ENCODE assay signal across 23 cellular contexts in genomic region chrX:96692454-96692853, GRCh38. TPM values are rescaled to one million over a fixed set of nuclear protein-coding genes. Genes with fewer than 3 reads are reported as not detected.
DNase-seq lines count a peak whose midpoint lies in the region; ATAC-seq, FAIRE-seq and TF ChIP-seq lines count a peak whose summit lies in the region.
"Had no signal": no experiment of that assay in that cellular context is flagged by ENCODE, and none has a peak within 500 bp of the region (broad histone marks: within the 10 kb centered on the region; RNA-seq: fewer than 3 reads in every experiment).

No MANE protein-coding gene starts in this region.

- intact Hi-C loops in Right ventricle myocardium inferior (cut with DNase I), result no loop called here
- intact Hi-C loops in cardiac septum (cut with DNase I), result no loop called here
- intact Hi-C loops in right cardiac atrium (cut with DNase I), result no loop called here
- intact Hi-C loops in aorta (cut with DNase I), result no loop called here
- intact Hi-C loops in kidney (cut with DNase I), result no loop called here

- H3K36me3 Mint-ChIP-seq in WTC11, result no peaks in the 10 kb centered on the region

- H3K4me1 ChIP-seq in right cardiac atrium (ENCODE audit: control insufficient read depth, insufficient read depth, low read length), result no peaks in the 10 kb centered on the region
- no peaks in the 10 kb centered on the region for H3K4me1 ChIP-seq in aorta (ENCODE audit: control insufficient read depth in 1 of 2, insufficient read depth in 2 of 2, low read length in 2 of 2)
- H3K4me1 ChIP-seq in kidney (ENCODE audit: control insufficient read depth in 1 of 2, insufficient read depth in 1 of 2, low read depth in 1 of 2, low read length in 2 of 2), result no peaks in the 10 kb centered on the region

- H3K27ac Mint-ChIP-seq in WTC11, result no peak overlapping the region
- H3K27ac Mint-ChIP-seq: CD8-positive, alpha-beta memory T cell; dendritic cell treated with granulocyte-macrophage colony-stimulating factor and Interleukin-4, amounts not matched to agents 40 ng/mL and 50 ng/mL, for 4 days; GM23338; immature natural killer cell; stimulated activated naive B cell treated with anti-CD40 and anti-IgM and Interleukin-4, amounts not matched to agents 10 μg/mL and 1 μg/mL and 100 μg/mL, for 72 hours had no signal

- no peaks in the 10 kb centered on the region for H3K27me3 Mint-ChIP-seq in WTC11 (ENCODE audit: low read depth)
- H3K27me3 Mint-ChIP-seq: CD8-positive, alpha-beta memory T cell; dendritic cell treated with granulocyte-macrophage colony-stimulating factor and Interleukin-4, amounts not matched to agents 40 ng/mL and 50 ng/mL, for 4 days; stimulated activated naive B cell treated with anti-CD40 and anti-IgM and Interleukin-4, amounts not matched to agents 10 μg/mL and 1 μg/mL and 100 μg/mL, for 72 hours had no signal

- H3K9ac ChIP-seq in kidney (ENCODE audit: low read length in 2 of 2), result no peak overlapping the region

- POLR2A ChIA-PET in WTC11 (lab: Charles Lee), result no interaction called here

- H3K4me1 Mint-ChIP-seq in WTC11, result peaks cover 25% of the 10 kb centered on the region
- H3K4me1 Mint-ChIP-seq: neural crest cell; stimulated activated naive B cell treated with anti-CD40 and anti-IgM and Interleukin-4, amounts not matched to agents 10 μg/mL and 1 μg/mL and 100 μg/mL, for 72 hours had no signal

- no peak overlapping the region for H3K4me3 Mint-ChIP-seq in WTC11
- H3K4me3 Mint-ChIP-seq: CD8-positive, alpha-beta memory T cell; dendritic cell treated with granulocyte-macrophage colony-stimulating factor and Interleukin-4, amounts not matched to agents 40 ng/mL and 50 ng/mL, for 4 days; GM23338; neural crest cell; stimulated activated naive B cell treated with anti-CD40 and anti-IgM and Interleukin-4, amounts not matched to agents 10 μg/mL and 1 μg/mL and 100 μg/mL, for 72 hours had no signal

- no peaks in the 10 kb centered on the region for H3K9me3 ChIP-seq in right cardiac atrium (ENCODE audit: control insufficient read depth, low read length)
- H3K9me3 ChIP-seq in aorta (ENCODE audit: control insufficient read depth, low read length), result no peaks in the 10 kb centered on the region
- no peaks in the 10 kb centered on the region for H3K9me3 ChIP-seq in kidney (ENCODE audit: control insufficient read depth in 1 of 2, low read length in 2 of 2)
- H3K9me3 ChIP-seq: heart right ventricle, tibial artery had no signal

- whole genome bisulfite sequencing in right cardiac atrium, result 44% methylated on average over 1 of the region's 1 CpG
- 49 to 68% methylated on average over 1 of the region's 1 CpG for WGBS in aorta, 2 donors

- H3K9me3 Mint-ChIP-seq in WTC11, result no peaks in the 10 kb centered on the region
- H3K9me3 Mint-ChIP-seq: CD8-positive, alpha-beta memory T cell; dendritic cell treated with granulocyte-macrophage colony-stimulating factor and Interleukin-4, amounts not matched to agents 40 ng/mL and 50 ng/mL, for 4 days; GM23338; immature natural killer cell; neural crest cell; stimulated activated naive B cell treated with anti-CD40 and anti-IgM and Interleukin-4, amounts not matched to agents 10 μg/mL and 1 μg/mL and 100 μg/mL, for 72 hours had no signal

- TF ChIP-seq CTCF in cardiac fibroblast (IDR thresholded peaks at IDR 0.05; ENCODE audit: low read depth, low read length) (no peak), kidney (IDR thresholded peaks at IDR 0.05; ENCODE audit: borderline replicate concordance, extremely low read depth, insufficient read depth) (no peak), WTC11 (IDR thresholded peaks at IDR 0.05) (no peak)

- ATAC-seq in Right ventricle myocardium inferior (peak; percentile 46), right cardiac atrium (peak; percentile 57 to 67), aorta (ENCODE audit: low FRiP score) (peak; percentile 58), WTC11 (no peak)
- ATAC-seq: GM23338; stimulated activated naive B cell treated with anti-CD40 and anti-IgM and Interleukin-4, amounts not matched to agents 10 μg/mL and 1 μg/mL and 100 μg/mL, for 72 hours had no signal

- H3K27me3 ChIP-seq in right cardiac atrium (ENCODE audit: control insufficient read depth, insufficient read depth) (no peaks in the 10 kb centered on the region), aorta (ENCODE audit: control insufficient read depth in 1 of 2, insufficient read depth in 2 of 2, low read length in 1 of 2) (no peaks in the 10 kb centered on the region)
- H3K27me3 ChIP-seq: tibial artery had no signal

- no peak overlapping the region for H3K27ac ChIP-seq in right cardiac atrium (ENCODE audit: low read length)
- no peak overlapping the region for H3K27ac ChIP-seq in aorta (ENCODE audit: low read depth in 1 of 2, low read length in 2 of 2)
- no peak overlapping the region for H3K27ac ChIP-seq in kidney (ENCODE audit: low read depth in 2 of 2, low read length in 2 of 2)
- H3K27ac ChIP-seq: heart right ventricle had no signal

- H3K4me3 ChIP-seq in cardiac fibroblast (replicated peaks in 1 of 2; ENCODE audit: low read depth in 2 of 2, low read length in 2 of 2) (no peak overlapping the region), right cardiac atrium (ENCODE audit: low read length) (no peak overlapping the region), aorta (ENCODE audit: low read length in 2 of 2) (no peak overlapping the region), kidney (ENCODE audit: low read length in 2 of 2) (no peak overlapping the region)
- H3K4me3 ChIP-seq: GM23338, heart right ventricle, tibial artery had no signal

- no peak for FAIRE-seq in kidney (lab: Jason Lieb, UNC)

- DNase-seq in Right ventricle myocardium inferior (ENCODE audit: missing footprints) (no peak), cardiac septum (ENCODE audit: low spot score) (no peak), cardiac fibroblast (ENCODE audit: low read depth in 2 of 2) (peak; percentile 38 to 59), right cardiac atrium (no peak), aorta (no peak), kidney (no peak), COLO829 (ENCODE audit: low spot score) (no peak), WTC11 (ENCODE audit: low spot score) (no peak)
- DNase-seq: ACHN; activated naive CD4-positive, alpha-beta T cell treated with anti-CD3 and anti-CD28 coated beads, Interleukin-2, amount 50 U/mL, for 16 hours; activated T-cell treated with anti-CD3 and anti-CD28 coated beads, Interleukin-2, amount 50 U/mL, for 48 hours; CD8-positive, alpha-beta memory T cell; heart right ventricle; immature natural killer cell; midbrain; NCI-H187; NCI-H345; SHP77; stimulated activated naive B cell treated with anti-CD40 and anti-IgM and Interleukin-4, amounts not matched to agents 10 μg/mL and 1 μg/mL and 100 μg/mL, for 72 hours; tibial artery had no signal

- no peaks in the 10 kb centered on the region for H3K36me3 ChIP-seq in aorta (ENCODE audit: control insufficient read depth in 1 of 2, insufficient read depth in 2 of 2, low read length in 1 of 2)
- no peaks in the 10 kb centered on the region for H3K36me3 ChIP-seq in kidney (ENCODE audit: control insufficient read depth in 1 of 2, insufficient read depth in 2 of 2, low read length in 2 of 2)
- H3K36me3 ChIP-seq: heart right ventricle, tibial artery had no signal

- CTCF ChIA-PET in WTC11 (lab: Charles Lee), result no interaction called here

TF ChIP-seq in WTC11, 78 proteins besides CTCF, POLR2A, EP300 and RAD21 (continues in another document):
- TF ChIP-seq, protein P1, sequence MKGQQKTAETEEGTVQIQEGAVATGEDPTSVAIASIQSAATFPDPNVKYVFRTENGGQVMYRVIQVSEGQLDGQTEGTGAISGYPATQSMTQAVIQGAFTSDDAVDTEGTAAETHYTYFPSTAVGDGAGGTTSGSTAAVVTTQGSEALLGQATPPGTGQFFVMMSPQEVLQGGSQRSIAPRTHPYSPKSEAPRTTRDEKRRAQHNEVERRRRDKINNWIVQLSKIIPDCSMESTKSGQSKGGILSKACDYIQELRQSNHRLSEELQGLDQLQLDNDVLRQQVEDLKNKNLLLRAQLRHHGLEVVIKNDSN (CRISPR knock-in tag; IDR thresholded peaks at IDR 0.05), result no peak
- TF ChIP-seq SMAD3 (CRISPR knock-in tag; IDR thresholded peaks at IDR 0.05; ENCODE audit: borderline replicate concordance), result no peak
- TF ChIP-seq NR3C1 (CRISPR knock-in tag; conservative IDR thresholded peaks at IDR 0.05; ENCODE audit: low read depth), result no peak
- TF ChIP-seq, protein P2, sequence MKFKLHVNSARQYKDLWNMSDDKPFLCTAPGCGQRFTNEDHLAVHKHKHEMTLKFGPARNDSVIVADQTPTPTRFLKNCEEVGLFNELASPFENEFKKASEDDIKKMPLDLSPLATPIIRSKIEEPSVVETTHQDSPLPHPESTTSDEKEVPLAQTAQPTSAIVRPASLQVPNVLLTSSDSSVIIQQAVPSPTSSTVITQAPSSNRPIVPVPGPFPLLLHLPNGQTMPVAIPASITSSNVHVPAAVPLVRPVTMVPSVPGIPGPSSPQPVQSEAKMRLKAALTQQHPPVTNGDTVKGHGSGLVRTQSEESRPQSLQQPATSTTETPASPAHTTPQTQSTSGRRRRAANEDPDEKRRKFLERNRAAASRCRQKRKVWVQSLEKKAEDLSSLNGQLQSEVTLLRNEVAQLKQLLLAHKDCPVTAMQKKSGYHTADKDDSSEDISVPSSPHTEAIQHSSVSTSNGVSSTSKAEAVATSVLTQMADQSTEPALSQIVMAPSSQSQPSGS (CRISPR knock-in tag; IDR thresholded peaks at IDR 0.05; ENCODE audit: borderline replicate concordance, low read depth), result no peak
- TF ChIP-seq ZNF263 (CRISPR knock-in tag; IDR thresholded peaks at IDR 0.05; ENCODE audit: low read depth), result no peak
- no peak for TF ChIP-seq JAZF1 (CRISPR knock-in tag; IDR thresholded peaks at IDR 0.05)
- no peak for TF ChIP-seq MXD4 (CRISPR knock-in tag; IDR thresholded peaks at IDR 0.05; ENCODE audit: borderline replicate concordance)
- TF ChIP-seq ESRRA (CRISPR knock-in tag; IDR thresholded peaks at IDR 0.05; ENCODE audit: borderline replicate concordance), result no peak
- TF ChIP-seq, protein P3, sequence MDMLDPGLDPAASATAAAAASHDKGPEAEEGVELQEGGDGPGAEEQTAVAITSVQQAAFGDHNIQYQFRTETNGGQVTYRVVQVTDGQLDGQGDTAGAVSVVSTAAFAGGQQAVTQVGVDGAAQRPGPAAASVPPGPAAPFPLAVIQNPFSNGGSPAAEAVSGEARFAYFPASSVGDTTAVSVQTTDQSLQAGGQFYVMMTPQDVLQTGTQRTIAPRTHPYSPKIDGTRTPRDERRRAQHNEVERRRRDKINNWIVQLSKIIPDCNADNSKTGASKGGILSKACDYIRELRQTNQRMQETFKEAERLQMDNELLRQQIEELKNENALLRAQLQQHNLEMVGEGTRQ (CRISPR knock-in tag; IDR thresholded peaks at IDR 0.05), result no peak

RNA-seq across cellular contexts. Expression of gene DIAPH2, which starts 7.8 kb away (rescaled TPM):
- total RNA-seq in Right ventricle myocardium inferior (9.9 TPM), cardiac septum (13.5 TPM), right cardiac atrium (10 to 100 TPM; 10.4 to 12.3 (median 11.6) TPM), aorta (10 to 100 TPM; 44.8 to 48.4 TPM), kidney (15.0 TPM), WTC11 (2021) (14.9 to 15.9 TPM (median 15.4 TPM) in 3 replicates)
- polyA plus RNA-seq in right cardiac atrium (3.6 TPM), aorta (10 to 100 TPM in 1 of 2 donors, 1 to 10 TPM in 1; 6.5 to 15.0 TPM), kidney (ENCODE audit: insufficient read depth, low read depth, low replicate concordance) (2.1 TPM)

Comparison
In these comparisons a context has a peak if more than half of its experiments do, and no peak if none do; other contexts are left out.
1. DNase-seq: peak in cardiac fibroblast (2 of 2); none in Right ventricle myocardium inferior (single experiment), cardiac septum (single experiment), right cardiac atrium (0 of 3), aorta (0 of 2), kidney (single experiment), COLO829 (single experiment) and WTC11 (single experiment).